Comparison of ENCODE assay signal across 1 cellular context in the genomic region with DNA sequence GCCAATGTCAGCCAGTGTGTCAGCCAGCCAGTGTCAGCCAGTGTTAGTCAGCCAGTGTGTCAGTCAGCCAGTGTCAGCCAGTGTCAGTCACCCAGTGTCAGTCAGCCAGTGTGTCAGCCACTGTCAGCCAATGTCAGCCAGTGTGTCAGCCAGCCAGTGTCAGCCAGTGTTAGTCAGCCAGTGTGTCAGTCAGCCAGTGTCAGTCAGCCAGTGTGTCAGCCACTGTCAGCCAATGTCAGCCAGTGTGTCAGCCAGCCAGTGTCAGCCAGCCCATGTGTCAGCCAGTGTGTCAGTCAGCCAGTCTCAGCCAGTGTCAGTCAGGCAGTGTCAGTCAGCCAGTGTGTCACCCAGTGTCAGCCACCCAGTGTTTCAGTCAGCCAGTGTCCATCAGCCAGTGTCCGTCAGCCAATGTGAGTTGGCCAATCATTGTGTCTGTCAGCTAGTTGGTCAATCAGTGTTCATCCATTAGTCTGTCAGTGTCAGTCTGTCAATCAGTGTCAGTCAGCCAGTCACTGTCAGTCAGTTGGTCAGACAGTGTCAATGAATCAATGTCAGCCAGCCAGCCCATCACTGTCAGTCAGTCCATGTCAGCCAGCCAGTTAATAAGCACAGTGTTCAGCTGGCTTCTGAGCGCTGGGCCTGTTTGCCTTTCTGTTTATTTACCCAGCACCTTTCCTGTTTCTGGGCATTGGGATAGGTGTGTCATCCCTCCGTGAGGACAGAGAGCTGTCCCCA.
TF ChIP-seq lines count a peak whose summit lies in the region.

No MANE protein-coding gene starts in this region.

TF ChIP-seq in GM12878, 131 proteins besides CTCF, POLR2A, EP300 and RAD21:
- TF ChIP-seq, protein P1, sequence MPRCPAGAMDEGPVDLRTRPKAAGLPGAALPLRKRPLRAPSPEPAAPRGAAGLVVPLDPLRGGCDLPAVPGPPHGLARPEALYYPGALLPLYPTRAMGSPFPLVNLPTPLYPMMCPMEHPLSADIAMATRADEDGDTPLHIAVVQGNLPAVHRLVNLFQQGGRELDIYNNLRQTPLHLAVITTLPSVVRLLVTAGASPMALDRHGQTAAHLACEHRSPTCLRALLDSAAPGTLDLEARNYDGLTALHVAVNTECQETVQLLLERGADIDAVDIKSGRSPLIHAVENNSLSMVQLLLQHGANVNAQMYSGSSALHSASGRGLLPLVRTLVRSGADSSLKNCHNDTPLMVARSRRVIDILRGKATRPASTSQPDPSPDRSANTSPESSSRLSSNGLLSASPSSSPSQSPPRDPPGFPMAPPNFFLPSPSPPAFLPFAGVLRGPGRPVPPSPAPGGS (IDR thresholded peaks at IDR 0.05; ENCODE audit: borderline replicate concordance, insufficient read depth, low read depth, low read length, poor library complexity, severe bottlenecking), result peak; percentile 87
- TF ChIP-seq PKNOX1 (IDR thresholded peaks at IDR 0.05) (peak; percentile 85), NFIC (IDR thresholded peaks at IDR 0.05; ENCODE audit: low read depth, low read length) (0 out of 2 replicates have a peak, but pooled peaks have one; percentile 35), PBX3 (IDR thresholded peaks at IDR 0.05; ENCODE audit: insufficient replicate concordance, low read depth, low read length) (peak; percentile 75)
